In genomic region chr16:84383106-84383505, GRCh38 we compare ENCODE assay signal across 21 cellular contexts. TPM values are rescaled to one million over a fixed set of nuclear protein-coding genes. Genes with fewer than 3 reads are reported as not detected.
DNase-seq lines count a peak whose midpoint lies in the region; ATAC-seq and TF ChIP-seq lines count a peak whose summit lies in the region.
"Had no signal": no experiment of that assay in that cellular context is flagged by ENCODE, and none has a peak within 500 bp of the region (broad histone marks: within the 10 kb centered on the region; RNA-seq: fewer than 3 reads in every experiment).

No MANE protein-coding gene starts in this region.

- H3K4ac ChIP-seq in IMR-90 (ENCODE audit: low read depth, low read length) (no peak overlapping the region), neuronal stem cell (ENCODE audit: low read length) (no peak overlapping the region)

- TF ChIP-seq RAD21 in IMR-90 (IDR thresholded peaks at IDR 0.05; ENCODE audit: low read length): no peak

- H3K14ac ChIP-seq in IMR-90 (replicated peaks; ENCODE audit: low read depth, low read length) (no peak overlapping the region), neuronal stem cell (ENCODE audit: low read length) (no peak overlapping the region)

- H4K8ac ChIP-seq in IMR-90 (ENCODE audit: low read depth in 2 of 2, low read length in 2 of 2) (no peak overlapping the region), neuronal stem cell (ENCODE audit: low read depth, low read length) (no peak overlapping the region)

- H3K4me3 ChIP-seq in IMR-90 (ENCODE audit: insufficient read depth, low read depth, low read length) (no peak overlapping the region), RWPE2 (ENCODE audit: severe bottlenecking) (no peak overlapping the region), neuronal stem cell (ENCODE audit: low read length in 2 of 2) (no peak overlapping the region), spleen (no peak overlapping the region)
- H3K4me3 ChIP-seq: HAP-1 had no signal

- intact Hi-C loops in IMR-90 (cut with micrococcal nuclease) (no loop called here), spleen (cut with DNase I; ENCODE audit: low total_unique reads) (no loop called here)

- TF ChIP-seq CTCF in IMR-90 (conservative IDR thresholded peaks at IDR 0.05; ENCODE audit: low read depth, low read length): no peak
- no peak for TF ChIP-seq CTCF in RWPE2 (IDR thresholded peaks at IDR 0.05; ENCODE audit: poor library complexity, severe bottlenecking)
- no peak for TF ChIP-seq CTCF in spleen (IDR thresholded peaks at IDR 0.05 in 8 of 11, conservative IDR thresholded peaks at IDR 0.05 in 3 of 11)

- H3K79me1 ChIP-seq in IMR-90 (ENCODE audit: low read depth in 1 of 2, low read length in 2 of 2) (no peaks in the 10 kb centered on the region), neuronal stem cell (ENCODE audit: low read depth, low read length) (no peaks in the 10 kb centered on the region)

- H3K27me3 ChIP-seq in IMR-90 (ENCODE audit: control insufficient read depth, insufficient read depth, low read length) (peaks cover 27% of the 10 kb centered on the region), RWPE2 (ENCODE audit: insufficient read depth, poor library complexity, severe bottlenecking) (no peaks in the 10 kb centered on the region), neuronal stem cell (ENCODE audit: control insufficient read depth in 3 of 3, insufficient read depth in 3 of 3, low read depth in 1 of 3, low read length in 3 of 3) (peaks cover 0 to 3% (median 0%) of the 10 kb centered on the region in 3 experiments), spleen (replicated peaks in 1 of 7) (peaks cover 0 to 20% (median 0%) of the 10 kb centered on the region in 7 donors)

- no peak for ATAC-seq in IMR-90 (ENCODE audit: low read depth)
- ATAC-seq in RWPE2 (ENCODE audit: low read depth): no peak
- ATAC-seq in stimulated activated naive CD8-positive, alpha-beta T cell treated with anti-CD3 and anti-CD28 coated beads, Interleukin-15, amount 100 ng/mL, for 72 hours: no peak

- no peaks in the 10 kb centered on the region for H3K36me3 ChIP-seq in IMR-90 (ENCODE audit: control insufficient read depth, insufficient read depth, low read length)
- H3K36me3 ChIP-seq in RWPE2 (ENCODE audit: low read depth): 0 out of 2 replicates have a peak, but pooled peaks cover 4% of the 10 kb centered on the region
- H3K36me3 ChIP-seq in neuronal stem cell (replicated peaks in 1 of 2; ENCODE audit: control insufficient read depth in 2 of 2, insufficient read depth in 2 of 2, low read length in 2 of 2): no peaks in the 10 kb centered on the region
- no peaks in the 10 kb centered on the region for H3K36me3 ChIP-seq in spleen
- H3K36me3 ChIP-seq: HAP-1 had no signal

- no peak overlapping the region for H3K56ac ChIP-seq in IMR-90 (ENCODE audit: extremely low read depth, insufficient read depth, low read length)

- no peak for TF ChIP-seq POLR2A in IMR-90 (IDR thresholded peaks at IDR 0.05; ENCODE audit: low read depth, low read length)
- no peak for TF ChIP-seq POLR2A in spleen (IDR thresholded peaks at IDR 0.05)

- no TSS peak for BruUV-seq in IMR-90 (replicated peaks; lab: Mats Ljungman, UMichigan)

- H2AK9ac ChIP-seq in IMR-90 (replicated peaks; ENCODE audit: low read depth, low read length, poor library complexity): no peak overlapping the region

- peaks cover 37% of the 10 kb centered on the region for H3K27me3 Mint-ChIP-seq in stimulated activated naive CD8-positive, alpha-beta T cell treated with anti-CD3 and anti-CD28 coated beads, Interleukin-15, amount 100 ng/mL, for 72 hours

- no peak overlapping the region for H3K4me3 Mint-ChIP-seq in stimulated activated naive CD8-positive, alpha-beta T cell treated with anti-CD3 and anti-CD28 coated beads, Interleukin-15, amount 100 ng/mL, for 72 hours
- H3K4me3 Mint-ChIP-seq: CD4-positive, alpha-beta memory T cell; HFFc6 had no signal

- no peak overlapping the region for H3K23ac ChIP-seq in IMR-90 (ENCODE audit: low read depth, low read length)
- no peak overlapping the region for H3K23ac ChIP-seq in neuronal stem cell (ENCODE audit: low read depth, low read length, poor library complexity)

- CTCF ChIA-PET in IMR-90 (lab: Yijun Ruan, JAX): no interaction called here

- H2AFZ ChIP-seq in IMR-90 (replicated peaks; ENCODE audit: low read length, poor library complexity): peak overlapping the region; percentile 5
- H2AFZ ChIP-seq in neuronal stem cell (ENCODE audit: low read length): no peak overlapping the region

- H2BK20ac ChIP-seq in IMR-90 (ENCODE audit: low read depth, low read length): no peak overlapping the region

- H3K4me1 ChIP-seq in IMR-90 (ENCODE audit: control insufficient read depth, insufficient read depth, low read length) (no peaks in the 10 kb centered on the region), RWPE2 (ENCODE audit: insufficient read depth, poor library complexity, severe bottlenecking) (peaks cover 20% of the 10 kb centered on the region), neuronal stem cell (ENCODE audit: control insufficient read depth in 2 of 2, insufficient read depth in 1 of 2, low read depth in 1 of 2, low read length in 2 of 2) (peaks cover 2 to 10% of the 10 kb centered on the region in 2 donors), spleen (peaks cover 0 to 15% (median 4%) of the 10 kb centered on the region in 6 donors)
- H3K4me1 ChIP-seq: HAP-1 had no signal

- dilution Hi-C loops in IMR-90 (cut with HindIII; ENCODE audit: low sequenced_read_pairs, unreplicated experiment): no loop called here

- no peak overlapping the region for H4K5ac ChIP-seq in IMR-90 (ENCODE audit: low read depth, low read length)

- 86% methylated on average over 3 of the region's 7 CpGs; no CpG with 5 or more reads in 1 of the 2 experiments for WGBS in IMR-90 (ENCODE audit: extremely low coverage in 2 of 2, insufficient read length in 1 of 2), 2 experiments
- WGBS in neuronal stem cell (ENCODE audit: extremely low coverage in 2 of 2, insufficient read length in 2 of 2, insufficient replicate concordance in 1 of 2), 2 donors: no CpG with 5 or more reads among the region's 7 CpGs
- 83 to 100% (median 97%) methylated on average over 7 of the region's 7 CpGs for WGBS in spleen, 5 donors

- H3K9ac ChIP-seq in IMR-90 (ENCODE audit: low read depth, low read length) (no peak overlapping the region), neuronal stem cell (ENCODE audit: low read depth, low read length, poor library complexity) (no peak overlapping the region)

- H3K27ac Mint-ChIP-seq in stimulated activated naive CD8-positive, alpha-beta T cell treated with anti-CD3 and anti-CD28 coated beads, Interleukin-15, amount 100 ng/mL, for 72 hours: no peak overlapping the region
- H3K27ac Mint-ChIP-seq: CD4-positive, alpha-beta memory T cell; HFFc6 had no signal

- H3K4me2 ChIP-seq in IMR-90 (ENCODE audit: low read depth, low read length): no peak overlapping the region
- H3K4me2 ChIP-seq in neuronal stem cell (ENCODE audit: insufficient read depth, low read length, poor library complexity, severe bottlenecking): no peak overlapping the region

- H2BK15ac ChIP-seq in IMR-90 (ENCODE audit: low read depth, low read length) (no peak overlapping the region), neuronal stem cell (ENCODE audit: low read length) (peak overlapping the region; percentile 37)

- H3K4me1 Mint-ChIP-seq in stimulated activated naive CD8-positive, alpha-beta T cell treated with anti-CD3 and anti-CD28 coated beads, Interleukin-15, amount 100 ng/mL, for 72 hours: peaks cover 12% of the 10 kb centered on the region

- no peak overlapping the region for H2BK12ac ChIP-seq in neuronal stem cell (ENCODE audit: low read length)

- H3K18ac ChIP-seq in IMR-90 (ENCODE audit: low read depth, low read length): no peak overlapping the region
- peak overlapping the region; percentile 54 for H3K18ac ChIP-seq in neuronal stem cell (ENCODE audit: low read length)

- in situ Hi-C loops in IMR-90 (cut with MboI; ENCODE audit: low sequenced_read_pairs): no loop called here

- H4K20me1 ChIP-seq in IMR-90 (ENCODE audit: insufficient read depth, low read length): no peaks in the 10 kb centered on the region

- DNase-seq in IMR-90 (no peak), RWPE2 (ENCODE audit: low spot score) (peak; percentile 6), neuronal stem cell (ENCODE audit: low spot score) (no peak), spleen (peak; percentile 29)
- no peak for DNase-seq in stimulated activated naive CD8-positive, alpha-beta T cell treated with anti-CD3 and anti-CD28 coated beads, Interleukin-15, amount 100 ng/mL, for 72 hours
- no peak for DNase-seq in activated T-cell treated with anti-CD3 and anti-CD28 coated beads, Interleukin-2, amount 50 U/mL, for 48 hours
- DNase-seq: C1 segment of cervical spinal cord; Calu3; CD4-positive, alpha-beta memory T cell; COR-L47; DMS53; DMS79 treated with DMSO at 0.1 percent for 48 hours; GF-D8; GOT3; HFFc6 had no signal

- H3K9me1 ChIP-seq in IMR-90 (ENCODE audit: insufficient read depth, low read length): no peaks in the 10 kb centered on the region

- POLR2A ChIA-PET in IMR-90 (lab: Charles Lee; ENCODE audit: unreplicated experiment): no interaction called here

- H3K9me3 Mint-ChIP-seq in stimulated activated naive CD8-positive, alpha-beta T cell treated with anti-CD3 and anti-CD28 coated beads, Interleukin-15, amount 100 ng/mL, for 72 hours: peaks cover 9 to 35% of the 10 kb centered on the region in 2 donors

- H4K91ac ChIP-seq in IMR-90 (ENCODE audit: insufficient read depth, low read depth, low read length) (no peak overlapping the region), neuronal stem cell (ENCODE audit: low read depth, low read length, poor library complexity) (no peak overlapping the region)

- H2AK5ac ChIP-seq in IMR-90 (ENCODE audit: low read depth, low read length) (no peak overlapping the region), neuronal stem cell (ENCODE audit: low read depth, low read length) (no peak overlapping the region)

- H2BK5ac ChIP-seq in IMR-90 (ENCODE audit: low read depth, low read length, poor library complexity, severe bottlenecking) (no peak overlapping the region), neuronal stem cell (ENCODE audit: low read length) (no peak overlapping the region)

- no peak overlapping the region for H3K27ac ChIP-seq in IMR-90 (ENCODE audit: insufficient read depth, low read length)
- H3K27ac ChIP-seq in RWPE2 (ENCODE audit: poor library complexity, severe bottlenecking): no peak overlapping the region
- H3K27ac ChIP-seq in neuronal stem cell (replicated peaks; ENCODE audit: low read length): no peak overlapping the region
- no peak overlapping the region for H3K27ac ChIP-seq in spleen

- peaks cover 11% of the 10 kb centered on the region for H3K9me3 ChIP-seq in IMR-90 (ENCODE audit: control insufficient read depth, insufficient read depth, low read length)
- H3K9me3 ChIP-seq in RWPE2 (ENCODE audit: severe bottlenecking): no peaks in the 10 kb centered on the region
- peaks cover 3 to 12% of the 10 kb centered on the region in 2 donors for H3K9me3 ChIP-seq in neuronal stem cell (replicated peaks in 1 of 2; ENCODE audit: control insufficient read depth in 2 of 2, insufficient read depth in 1 of 2, low read depth in 1 of 2, low read length in 2 of 2)
- H3K9me3 ChIP-seq in spleen: peaks cover 0 to 24% (median 18%) of the 10 kb centered on the region in 8 donors
- H3K9me3 ChIP-seq: HAP-1 had no signal

- H2BK120ac ChIP-seq in IMR-90 (ENCODE audit: low read depth, low read length) (no peak overlapping the region), neuronal stem cell (ENCODE audit: low read depth, low read length) (no peak overlapping the region)

RNA-seq across cellular contexts. Expression of gene ATP2C2, which starts 14.8 kb away (rescaled TPM):
- total RNA-seq in IMR-90 (2012; rRNA removed) (not detected in 2 replicates), spleen (1 to 10 TPM in 5 of 7 donors, under 1 TPM in 2; 0.60 to 8.1 (median 1.9) TPM)
- polyA plus RNA-seq in IMR-90 (2012; rRNA removed) (not detected in 2 replicates), spleen (under 1 TPM; 0.09 to 0.35 (median 0.11) TPM)
- 0.07 TPM in 1 of 2 replicates, not detected in the other for polyA plus RNA-seq in IMR-90 (2012; cell fraction: cytosol; rRNA removed)
- not detected in 2 replicates for polyA plus RNA-seq in IMR-90 (2012; cell fraction: nucleus; rRNA removed; ENCODE audit: low replicate concordance)
- polyA plus RNA-seq in neuronal stem cell (2013, experiment 1 of 2): 0.24 TPM
- polyA plus RNA-seq in neuronal stem cell (2013, experiment 2 of 2): 0.47 TPM
- total RNA-seq: A172; A673; CD4-positive, alpha-beta memory T cell; Daoy; G401; HFFc6 had no signal
- polyA plus RNA-seq: BJ; CD4-positive, alpha-beta memory T cell had no signal

Comparison
In these comparisons a context has a peak if more than half of its experiments do, and no peak if none do; other contexts are left out.
1. DNase-seq: peak in RWPE2 (single experiment) and spleen (single experiment); none in IMR-90 (single experiment), neuronal stem cell (single experiment), stimulated activated naive CD8-positive, alpha-beta T cell treated with anti-CD3 and anti-CD28 coated beads, Interleukin-15, amount 100 ng/mL, for 72 hours (0 of 2) and activated T-cell treated with anti-CD3 and anti-CD28 coated beads, Interleukin-2, amount 50 U/mL, for 48 hours (0 of 2).